22 cellular contexts compared by ENCODE assay signal in the genomic region with DNA sequence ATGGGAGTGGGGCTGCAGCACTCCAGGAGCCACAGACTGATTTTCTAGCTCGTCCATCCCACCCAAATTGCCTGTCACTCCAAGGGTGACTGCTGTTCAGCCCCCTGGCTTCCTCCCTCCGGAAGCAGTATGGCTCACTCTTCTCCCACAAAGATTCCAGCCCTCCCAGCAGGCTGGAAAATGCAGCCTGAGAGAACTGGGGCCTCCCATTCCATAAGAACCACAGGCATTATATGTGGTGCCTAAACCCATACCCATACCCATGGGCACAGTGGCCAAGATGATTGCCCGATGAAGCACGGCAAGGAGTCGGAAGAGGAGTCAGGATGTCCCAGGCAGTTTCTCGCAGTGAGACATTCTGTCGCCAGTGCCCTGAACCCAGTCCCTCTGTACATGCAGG. TPM values are rescaled to one million over a fixed set of nuclear protein-coding genes. Genes with fewer than 3 reads are reported as not detected.
"Had no signal": no experiment of that assay in that cellular context is flagged by ENCODE, and none has a peak within 500 bp of the region (broad histone marks: within the 10 kb centered on the region; RNA-seq: fewer than 3 reads in every experiment).

No MANE protein-coding gene starts in this region.

- DNase-seq: activated B cell treated with CpG ODN at 0.5 μM for 24 hours; activated CD4-positive, alpha-beta T cell treated with anti-CD3 and anti-CD28 coated beads for 36 hours; activated CD4-positive, alpha-beta T cell treated with anti-CD3 and anti-CD28 coated beads, Interleukin-2, amount 50 U/mL, for 4 hours; activated effector memory CD4-positive, alpha-beta T cell treated with anti-CD3 and anti-CD28 coated beads, Interleukin-2, amount 50 U/mL, for 16 hours; activated naive CD4-positive, alpha-beta T cell treated with anti-CD3 and anti-CD28 coated beads, Interleukin-2, amount 10 ng/mL, durations not matched to agents 7 days and 5 days; activated T-cell treated with anti-CD3 and anti-CD28 coated beads, Interleukin-2, amount 50 U/mL, for 72 hours; brain microvascular endothelial cell; caudate nucleus; effector memory CD8-positive, alpha-beta T cell; esophagus squamous epithelium; heart left ventricle; retina; stimulated activated CD4-positive, alpha-beta T cell treated with anti-CD3 and anti-CD28 coated beads, Interleukin-12 subunit alpha, Interleukin-12 subunit beta, amount 100 ng/mL, for 4 hours; stimulated activated naive CD8-positive, alpha-beta T cell treated with anti-CD3 and anti-CD28 coated beads, Interleukin-15, amount 100 ng/mL, for 72 hours; T1000; trophoblast cell had no signal

- H3K9me3 ChIP-seq: esophagus squamous epithelium, heart left ventricle, suprapubic skin, vagina had no signal

- H3K27me3 ChIP-seq: brain microvascular endothelial cell, dorsolateral prefrontal cortex, esophagus squamous epithelium, heart left ventricle, suprapubic skin, vagina had no signal

- H3K27ac ChIP-seq: brain microvascular endothelial cell, suprapubic skin, vagina had no signal

- H3K4me1 ChIP-seq: vagina had no signal

- H3K4me3 ChIP-seq: dorsolateral prefrontal cortex, esophagus squamous epithelium, heart left ventricle, suprapubic skin, vagina had no signal

- FAIRE-seq: colon had no signal

RNA-seq across cellular contexts. Expression of a gene that starts 54.4 kb away (rescaled TPM):
- total RNA-seq: myocyte had no signal
- polyA plus RNA-seq: keratinocyte had no signal
